In genomic region chr3:150771600-150771999, GRCh38 we compare ENCODE assay signal across 1 cellular context.
TF ChIP-seq lines count a peak whose summit lies in the region.

No MANE protein-coding gene starts in this region.

TF ChIP-seq in Ishikawa, 13 proteins besides CTCF, POLR2A, EP300 and RAD21 (continued from another document):
- TF ChIP-seq YY1 (IDR thresholded peaks at IDR 0.05; ENCODE audit: low read depth) = 0 out of 2 replicates have a peak, but pooled peaks have one; percentile 18
TF ChIP-seq in Ishikawa: peak in this region for 2.
